In genomic region chr2:175111200-175111657, GRCh38 we compare ENCODE assay signal across 1 cellular context.
TF ChIP-seq lines count a peak whose summit lies in the region.

No MANE protein-coding gene starts in this region.

TF ChIP-seq in GM23338, 12 proteins besides CTCF, POLR2A, EP300 and RAD21 (continued from another document):
- TF ChIP-seq ZNF462 (CRISPR knock-in tag; IDR thresholded peaks at IDR 0.05) = no peak
- TF ChIP-seq EZH2 (IDR thresholded peaks at IDR 0.05; ENCODE audit: low read depth, unreplicated experiment) = no peak
- no peak for TF ChIP-seq JUNB (IDR thresholded peaks at IDR 0.05; ENCODE audit: unreplicated experiment)
- TF ChIP-seq POLR2AphosphoS5 (IDR thresholded peaks at IDR 0.05; ENCODE audit: low read depth) = no peak
- no peak for TF ChIP-seq CREB1 (CRISPR knock-in tag; IDR thresholded peaks at IDR 0.05; ENCODE audit: low read depth)
- no peak for TF ChIP-seq NANOG (IDR thresholded peaks at IDR 0.05; ENCODE audit: borderline replicate concordance)
- TF ChIP-seq ZNF114 (CRISPR knock-in tag; IDR thresholded peaks at IDR 0.05) = no peak
